In the genomic region with DNA sequence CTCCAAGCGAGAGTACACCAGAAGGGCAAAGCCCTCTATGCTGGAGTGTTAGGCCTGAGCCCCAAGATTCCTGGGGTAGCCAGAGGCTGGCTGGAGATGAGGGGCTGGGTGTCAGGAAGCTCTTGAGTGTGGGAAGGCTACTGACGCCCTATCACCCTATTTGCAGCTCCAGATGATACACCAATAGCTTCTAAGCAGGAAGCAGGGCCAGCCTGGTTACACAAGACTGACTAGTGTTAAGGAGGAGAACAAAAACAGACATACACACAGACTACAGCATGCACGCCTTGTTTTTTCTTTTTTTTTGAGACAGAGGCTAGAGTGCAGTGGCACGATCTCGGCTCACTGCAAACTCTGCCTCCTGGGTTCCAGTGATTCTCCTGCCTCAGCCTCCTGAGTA, we compare ENCODE assay signal across 21 cellular contexts. TPM values are rescaled to one million over a fixed set of nuclear protein-coding genes. Genes with fewer than 3 reads are reported as not detected.
DNase-seq lines count a peak whose midpoint lies in the region; ATAC-seq and TF ChIP-seq lines count a peak whose summit lies in the region.
"Had no signal": no experiment of that assay in that cellular context is flagged by ENCODE, and none has a peak within 500 bp of the region (broad histone marks: within the 10 kb centered on the region; RNA-seq: fewer than 3 reads in every experiment).

No MANE protein-coding gene starts in this region.

- no peaks in the 10 kb centered on the region for H3K9me3 Mint-ChIP-seq in CD14-positive monocyte
- H3K9me3 Mint-ChIP-seq in naive B cell: no peaks in the 10 kb centered on the region
- H3K9me3 Mint-ChIP-seq: activated T-cell treated with anti-CD3 and anti-CD28 coated beads, Interleukin-2, amount 50 U/mL, for 24 hours; nephron had no signal

- peaks cover 50% of the 10 kb centered on the region for H3K4me1 Mint-ChIP-seq in CD14-positive monocyte
- peaks cover 67 to 77% (median 72%) of the 10 kb centered on the region in 3 donors for H3K4me1 Mint-ChIP-seq in naive B cell

- TF ChIP-seq POLR2A in NB4 (IDR thresholded peaks at IDR 0.05; ENCODE audit: extremely low read depth, insufficient read length): no peak

- DNase-seq in CD14-positive monocyte (ENCODE audit: low spot score): no peak
- peak; percentile 29 for DNase-seq in NB4 (ENCODE audit: low read depth)
- peak; percentile 50 for DNase-seq in choroid plexus epithelial cell (ENCODE audit: low read depth)
- DNase-seq in naive B cell: peak; percentile 60
- no peak for DNase-seq in DMS153 treated with DMSO at 0.1 percent for 48 hours (lab: John Stamatoyannopoulos, UW; ENCODE audit: unreplicated experiment)
- DNase-seq in AG08396 (ENCODE audit: low spot score): no peak
- no peak for DNase-seq in NCI-H2196 (lab: John Stamatoyannopoulos, UW; ENCODE audit: unreplicated experiment)
- DNase-seq: activated CD8-positive, alpha-beta T cell treated with anti-CD3 and anti-CD28 coated beads, Interleukin-2, amount 10 ng/mL, durations not matched to agents 7 days and 5 days; activated naive CD4-positive, alpha-beta T cell treated with anti-CD3 and anti-CD28 coated beads, Interleukin-2, amount 50 U/mL, for 16 hours; activated T-cell treated with anti-CD3 and anti-CD28 coated beads, Interleukin-2, amount 50 U/mL, for 24 hours; caudate nucleus; mesendoderm; NCI-H1694; NCI-H748 treated with DMSO at 0.1 percent for 48 hours; stimulated activated naive CD4-positive, alpha-beta T cell treated with Interleukin-2 at 50 U/mL for 16 hours; T-helper 2 cell; tibial artery had no signal

- H3K27me3 Mint-ChIP-seq in CD14-positive monocyte (ENCODE audit: low read depth in 3 of 3): peaks cover 0 to 4% (median 0%) of the 10 kb centered on the region in 3 donors
- no peaks in the 10 kb centered on the region for H3K27me3 Mint-ChIP-seq in naive B cell
- H3K27me3 Mint-ChIP-seq: activated T-cell treated with anti-CD3 and anti-CD28 coated beads, Interleukin-2, amount 50 U/mL, for 24 hours; progenitor cell of endocrine pancreas had no signal

- peak overlapping the region in 5 of 7 donors; percentile 63 to 81 (median 69) for H3K27ac Mint-ChIP-seq in CD14-positive monocyte
- H3K27ac Mint-ChIP-seq in naive B cell: peak overlapping the region; percentile 97 to 100 (median 98)
- H3K27ac Mint-ChIP-seq: activated T-cell treated with anti-CD3 and anti-CD28 coated beads, Interleukin-2, amount 50 U/mL, for 24 hours; nephron; progenitor cell of endocrine pancreas had no signal

- TF ChIP-seq CTCF in CD14-positive monocyte (IDR thresholded peaks at IDR 0.05) (no peak), NB4 (IDR thresholded peaks at IDR 0.05; ENCODE audit: low read depth, low read length) (no peak), choroid plexus epithelial cell (conservative IDR thresholded peaks at IDR 0.05; ENCODE audit: low read depth, low read length) (no peak)

- intact Hi-C loops in CD14-positive monocyte (cut with micrococcal nuclease): no loop called here

- peak; percentile 34 to 39 for ATAC-seq in naive B cell (ENCODE audit: low read depth in 2 of 2)
- no peak for ATAC-seq in GM19035 (IDR thresholded peaks at IDR 0.05; ENCODE audit: unreplicated experiment)
- ATAC-seq: activated CD8-positive, alpha-beta T cell treated with anti-CD3 and anti-CD28 coated beads, Interleukin-2, amount 10 ng/mL, durations not matched to agents 7 days and 5 days; HCT116 had no signal

- H3K4me3 ChIP-seq in NB4 (ENCODE audit: low read depth, low read length): no peak overlapping the region
- no peak overlapping the region for H3K4me3 ChIP-seq in choroid plexus epithelial cell (ENCODE audit: low read depth, low read length)
- H3K4me3 ChIP-seq: tibial artery had no signal

- peaks cover 17 to 18% of the 10 kb centered on the region in 2 donors for H3K36me3 Mint-ChIP-seq in CD14-positive monocyte
- peaks cover 3 to 10% of the 10 kb centered on the region in 2 donors for H3K36me3 Mint-ChIP-seq in naive B cell

- H3K4me3 Mint-ChIP-seq in CD14-positive monocyte (no peak overlapping the region), naive B cell (peak overlapping the region; percentile 81 to 98 (median 92))
- H3K4me3 Mint-ChIP-seq: activated CD8-positive, alpha-beta T cell treated with anti-CD3 and anti-CD28 coated beads, Interleukin-2, amount 10 ng/mL, durations not matched to agents 7 days and 5 days; activated T-cell treated with anti-CD3 and anti-CD28 coated beads, Interleukin-2, amount 50 U/mL, for 24 hours; nephron had no signal

RNA-seq across cellular contexts. Expression of a gene that starts 15.9 kb away (rescaled TPM):
- polyA plus RNA-seq in CD14-positive monocyte (10 to 100 TPM; 18.7 to 20.8 TPM), naive B cell (ENCODE audit: low read depth in 6 of 6) (10 to 100 TPM; 39.0 to 57.3 (median 52.7) TPM)

RNA-seq across cellular contexts. Expression of a gene that starts 16.1 kb away (rescaled TPM):
- 10 to 100 TPM; 31.6 to 32.2 TPM for polyA plus RNA-seq in CD14-positive monocyte
- 100 to 1,000 TPM in 1 of 6 donors, 10 to 100 TPM in 5; 43.3 to 111 (median 67.2) TPM for polyA plus RNA-seq in naive B cell (ENCODE audit: low read depth in 6 of 6)

RNA-seq across cellular contexts. Expression of a gene that starts 34.9 kb away (rescaled TPM):
- polyA plus RNA-seq in CD14-positive monocyte (not detected), naive B cell (ENCODE audit: low read depth in 6 of 6) (under 1 TPM in 1 of 6 donors, not detected in 5; 0.08 TPM)

RNA-seq across cellular contexts. Expression of a gene that starts 40.5 kb away (rescaled TPM):
- polyA plus RNA-seq in CD14-positive monocyte: 10 to 100 TPM; 70.6 to 86.9 TPM
- 100 to 1,000 TPM in 1 of 6 donors, 10 to 100 TPM in 5; 81.3 to 119 (median 84.6) TPM for polyA plus RNA-seq in naive B cell (ENCODE audit: low read depth in 6 of 6)

Comparison
In these comparisons a context has a peak if more than half of its experiments do, and no peak if none do; other contexts are left out.
1. DNase-seq: peak in NB4 (single experiment), choroid plexus epithelial cell (single experiment) and naive B cell (single experiment); none in CD14-positive monocyte (single experiment), DMS153 treated with DMSO at 0.1 percent for 48 hours (single experiment), AG08396 (single experiment) and NCI-H2196 (single experiment).
2. H3K4me3 Mint-ChIP-seq: peak in naive B cell (8 of 8); none in CD14-positive monocyte (0 of 2).